ENCODE assay signal across 15 cellular contexts in genomic region chr2:23901966-23902942, GRCh38. TPM values are rescaled to one million over a fixed set of nuclear protein-coding genes. Genes with fewer than 3 reads are reported as not detected.
DNase-seq lines count a peak whose midpoint lies in the region; ATAC-seq, FAIRE-seq and TF ChIP-seq lines count a peak whose summit lies in the region.
"Had no signal": no experiment of that assay in that cellular context is flagged by ENCODE, and none has a peak within 500 bp of the region (broad histone marks: within the 10 kb centered on the region; RNA-seq: fewer than 3 reads in every experiment).

No MANE protein-coding gene starts in this region.

- H3K27me3 ChIP-seq in BJ (ENCODE audit: control insufficient read depth, insufficient read depth, low read length) (no peaks in the 10 kb centered on the region), astrocyte (ENCODE audit: insufficient read depth, low read length) (no peaks in the 10 kb centered on the region), mesenchymal stem cell (ENCODE audit: control insufficient read depth in 1 of 2, insufficient read depth in 1 of 2, low read length in 2 of 2) (no peaks in the 10 kb centered on the region)

- FAIRE-seq in astrocyte (lab: Jason Lieb, UNC), result no peak

- no peaks in the 10 kb centered on the region for H3K9me3 Mint-ChIP-seq in astrocyte (ENCODE audit: unreplicated experiment)
- H3K9me3 Mint-ChIP-seq: CD4-positive, alpha-beta memory T cell; stimulated activated naive CD8-positive, alpha-beta T cell treated with anti-CD3 and anti-CD28 coated beads, Interleukin-15, amount 100 ng/mL, for 72 hours had no signal

- no peak overlapping the region for H3K27ac Mint-ChIP-seq in astrocyte (ENCODE audit: unreplicated experiment)
- H3K27ac Mint-ChIP-seq: naive B cell; stimulated activated naive CD8-positive, alpha-beta T cell treated with anti-CD3 and anti-CD28 coated beads, Interleukin-15, amount 100 ng/mL, for 72 hours had no signal

- CTCF ChIA-PET in BJ (lab: Yijun Ruan, JAX), result interaction anchor here (1.1 kb wide), 1 partner anchor 9 kb away, joined by 3 read pairs; no protein-coding TSS in a partner anchor

- no peak overlapping the region for H2AFZ ChIP-seq in astrocyte (ENCODE audit: low read depth, low read length)
- H2AFZ ChIP-seq in mesenchymal stem cell (ENCODE audit: low read depth, low read length), result no peak overlapping the region

- no peak overlapping the region for H3K4me3 ChIP-seq in BJ (ENCODE audit: low read depth, low read length)
- no peak overlapping the region for H3K4me3 ChIP-seq in astrocyte (ENCODE audit: insufficient read depth, low read depth, low read length)
- H3K4me3 ChIP-seq in mesenchymal stem cell (ENCODE audit: insufficient read depth in 1 of 2, low read depth in 1 of 2, low read length in 2 of 2), result peak overlapping the region in 1 of 2 experiments; percentile 15

- peaks cover 51% of the 10 kb centered on the region for H4K20me1 ChIP-seq in astrocyte (ENCODE audit: insufficient read depth, low read length)

- H3K4me3 Mint-ChIP-seq in astrocyte (ENCODE audit: unreplicated experiment), result no peak overlapping the region
- H3K4me3 Mint-ChIP-seq: CD4-positive, alpha-beta memory T cell; naive B cell; stimulated activated naive CD8-positive, alpha-beta T cell treated with anti-CD3 and anti-CD28 coated beads, Interleukin-15, amount 100 ng/mL, for 72 hours had no signal

- no peak overlapping the region for H3K4ac ChIP-seq in mesenchymal stem cell (ENCODE audit: low read depth in 1 of 2, low read length in 2 of 2)

- peaks cover 12% of the 10 kb centered on the region for H3K79me1 ChIP-seq in mesenchymal stem cell (replicated peaks; ENCODE audit: low read length, poor library complexity, severe bottlenecking)

- ATAC-seq in GM18517 (IDR thresholded peaks at IDR 0.05; ENCODE audit: unreplicated experiment), result no peak
- ATAC-seq: stimulated activated naive CD8-positive, alpha-beta T cell treated with anti-CD3 and anti-CD28 coated beads, Interleukin-15, amount 100 ng/mL, for 72 hours had no signal

- H3K9me3 ChIP-seq in astrocyte (ENCODE audit: insufficient read depth, low read depth, low read length) (no peaks in the 10 kb centered on the region), mesenchymal stem cell (ENCODE audit: control insufficient read depth, low read length) (no peaks in the 10 kb centered on the region)

- no peaks in the 10 kb centered on the region for H3K27me3 Mint-ChIP-seq in astrocyte (ENCODE audit: low read depth, unreplicated experiment)
- H3K27me3 Mint-ChIP-seq: CD4-positive, alpha-beta memory T cell; naive B cell; stimulated activated naive CD8-positive, alpha-beta T cell treated with anti-CD3 and anti-CD28 coated beads, Interleukin-15, amount 100 ng/mL, for 72 hours had no signal

- 88% methylated on average over 4 of the region's 6 CpGs for whole genome bisulfite sequencing in mesenchymal stem cell

- no peak overlapping the region for H3K18ac ChIP-seq in mesenchymal stem cell (ENCODE audit: low read depth in 1 of 2, low read length in 2 of 2)

- peaks cover 76% of the 10 kb centered on the region for H3K79me2 ChIP-seq in astrocyte (ENCODE audit: insufficient read depth, low read length)

- no peak overlapping the region for H2AK5ac ChIP-seq in mesenchymal stem cell (ENCODE audit: low read length, severe bottlenecking)

- H3K27ac ChIP-seq in astrocyte (ENCODE audit: low read depth, low read length) (no peak overlapping the region), mesenchymal stem cell (ENCODE audit: low read length, poor library complexity, severe bottlenecking) (no peak overlapping the region)

- H3K4me2 ChIP-seq in astrocyte (ENCODE audit: low read length) (no peak overlapping the region), mesenchymal stem cell (ENCODE audit: low read length, poor library complexity, severe bottlenecking) (no peak overlapping the region)

- H2BK5ac ChIP-seq in mesenchymal stem cell (ENCODE audit: low read depth, low read length, poor library complexity, severe bottlenecking), result no peak overlapping the region

- no peak overlapping the region for H3K14ac ChIP-seq in mesenchymal stem cell (ENCODE audit: low read length in 2 of 2)

- H2BK12ac ChIP-seq in mesenchymal stem cell (ENCODE audit: low read length in 2 of 2), result no peak overlapping the region

- DNase-seq in BJ (ENCODE audit: low read depth) (peak; percentile 34), LHCN-M2 (ENCODE audit: low read depth) (peak; percentile 40), astrocyte (ENCODE audit: low read depth) (peak; percentile 63), mesenchymal stem cell (peak; percentile 73), middle frontal gyrus (ENCODE audit: extremely low spot score, low spot score) (no peak), NCI-H510A treated with DMSO at 0.1 percent for 48 hours (lab: John Stamatoyannopoulos, UW) (no peak), NCI-H526 treated with DMSO at 0.1 percent for 48 hours (lab: John Stamatoyannopoulos, UW) (no peak)
- DNase-seq: activated T-cell treated with anti-CD3 and anti-CD28 coated beads, Interleukin-2, amount 50 U/mL, for 1 hour; CD4-positive, alpha-beta memory T cell; central memory CD4-positive, alpha-beta T cell; hippocampal formation; naive B cell; NCI-H524 treated with DMSO at 0.1 percent for 48 hours; stimulated activated naive CD8-positive, alpha-beta T cell treated with anti-CD3 and anti-CD28 coated beads, Interleukin-15, amount 100 ng/mL, for 72 hours had no signal

- no peak overlapping the region for H2BK120ac ChIP-seq in mesenchymal stem cell (ENCODE audit: low read depth, low read length)

- no peaks in the 10 kb centered on the region for H3K36me3 ChIP-seq in BJ (ENCODE audit: control insufficient read depth, insufficient read depth, low read length)
- H3K36me3 ChIP-seq in astrocyte (ENCODE audit: insufficient read depth, low read length), result no peaks in the 10 kb centered on the region
- no peaks in the 10 kb centered on the region for H3K36me3 ChIP-seq in mesenchymal stem cell (ENCODE audit: control insufficient read depth in 1 of 2, insufficient read depth in 2 of 2, low read depth in 1 of 2, low read length in 2 of 2)

- H3K9ac ChIP-seq in astrocyte (ENCODE audit: low read length), result no peak overlapping the region
- H3K9ac ChIP-seq in mesenchymal stem cell (ENCODE audit: low read length), result peak overlapping the region; percentile 38

- no peak overlapping the region for H4K91ac ChIP-seq in mesenchymal stem cell (ENCODE audit: low read length)

- no peak overlapping the region for H2BK15ac ChIP-seq in mesenchymal stem cell (ENCODE audit: low read depth, poor library complexity, severe bottlenecking)

- H3K4me1 Mint-ChIP-seq in astrocyte (ENCODE audit: low read depth, unreplicated experiment), result peaks cover 23% of the 10 kb centered on the region

- no peaks in the 10 kb centered on the region for H3K36me3 Mint-ChIP-seq in astrocyte (ENCODE audit: low read depth, unreplicated experiment)
- H3K36me3 Mint-ChIP-seq: CD4-positive, alpha-beta memory T cell had no signal

- H3K23ac ChIP-seq in mesenchymal stem cell (ENCODE audit: low read length in 2 of 2), result no peak overlapping the region

- POLR2A ChIA-PET in BJ (lab: Charles Lee), result interaction anchor here (0.9 kb wide), 1 partner anchor 24 kb away, joined by 6 read pairs; the partner anchor contains the start of gene ATAD2B

- H3K4me1 ChIP-seq in astrocyte (ENCODE audit: insufficient read depth, low read length), result peaks cover 11% of the 10 kb centered on the region
- H3K4me1 ChIP-seq in mesenchymal stem cell (ENCODE audit: control insufficient read depth, insufficient read depth, low read depth, low read length), result peaks cover 4% of the 10 kb centered on the region

- no peak overlapping the region for H4K8ac ChIP-seq in mesenchymal stem cell (ENCODE audit: low read length)

- TF ChIP-seq CTCF in BJ (IDR thresholded peaks at IDR 0.05; ENCODE audit: insufficient read depth, low read depth, low read length) (no peak), astrocyte (IDR thresholded peaks at IDR 0.05; ENCODE audit: insufficient read depth, low read depth, low read length) (no peak)

RNA-seq across cellular contexts. Expression of gene ATAD2B, which starts 24.7 kb away (rescaled TPM):
- 1.5 and 2.9 TPM in 2 replicates for polyA plus RNA-seq in BJ (2011; rRNA removed)
- 6.1 and 7.0 TPM in 2 replicates for polyA minus RNA-seq in BJ (2011; rRNA and poly(A)+ RNA removed)
- total RNA-seq in LHCN-M2 (2014; rRNA removed), result 5.8 and 6.4 TPM in 2 replicates
- 1.2 TPM for polyA plus RNA-seq in LHCN-M2 (2012)
- 10.7 and 12.2 TPM in 2 replicates for total RNA-seq in astrocyte
- 2.3 TPM for polyA plus RNA-seq in mesenchymal stem cell (2013, experiment 1 of 2)
- polyA plus RNA-seq in mesenchymal stem cell (2013, experiment 2 of 2), result 2.2 TPM

RNA-seq across cellular contexts. Expression of gene UBXN2A, which starts 38.0 kb away (rescaled TPM):
- 5.8 and 7.9 TPM in 2 replicates for polyA plus RNA-seq in BJ (2011; rRNA removed)
- 2.0 and 2.6 TPM in 2 replicates for polyA minus RNA-seq in BJ (2011; rRNA and poly(A)+ RNA removed)
- total RNA-seq in LHCN-M2 (2014; rRNA removed) (16.7 and 19.3 TPM in 2 replicates), astrocyte (19.9 and 22.2 TPM in 2 replicates)
- polyA plus RNA-seq in LHCN-M2 (2012), result 6.7 TPM
- polyA plus RNA-seq in mesenchymal stem cell (2013, experiment 1 of 2), result 15.2 TPM
- polyA plus RNA-seq in mesenchymal stem cell (2013, experiment 2 of 2), result 14.4 TPM

Comparison
In these comparisons a context has a peak if more than half of its experiments do, and no peak if none do; other contexts are left out.
1. DNase-seq: peak in BJ (single experiment), LHCN-M2 (single experiment), astrocyte (single experiment) and mesenchymal stem cell (single experiment); none in middle frontal gyrus (single experiment), NCI-H510A treated with DMSO at 0.1 percent for 48 hours (single experiment) and NCI-H526 treated with DMSO at 0.1 percent for 48 hours (single experiment).